Comparison of ENCODE assay signal across 2 cellular contexts in the genomic region with DNA sequence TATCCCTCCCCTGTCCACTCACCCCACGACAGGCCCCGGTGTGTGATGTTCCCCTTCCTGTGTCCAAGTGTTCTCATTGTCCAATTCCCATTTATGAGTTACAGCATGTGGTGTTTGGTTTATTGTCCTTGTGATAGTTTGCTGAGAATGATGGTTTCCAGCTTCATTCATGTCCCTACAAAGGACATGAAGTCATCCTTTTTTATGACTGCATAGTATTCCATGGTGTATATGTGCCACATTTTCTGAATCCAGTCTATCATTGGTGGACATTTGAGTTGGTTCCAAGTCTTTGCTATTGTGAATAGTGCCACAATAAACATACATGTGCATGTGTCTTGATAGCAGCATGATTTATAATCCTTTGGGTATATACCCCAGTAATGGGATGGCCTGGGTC. TPM values are rescaled to one million over a fixed set of nuclear protein-coding genes. Genes with fewer than 3 reads are reported as not detected.
DNase-seq lines count a peak whose midpoint lies in the region; ATAC-seq, FAIRE-seq and TF ChIP-seq lines count a peak whose summit lies in the region.
"Not testable (repeated sequence)": the region's sequence is repeated elsewhere in the genome, so short reads cannot be mapped to it uniquely, and the experiment has no call there.

No MANE protein-coding gene starts in this region.

- not testable (repeated sequence) for BruUV-seq in K562 (replicated peaks; lab: Mats Ljungman, UMichigan)

- H3K9me1 ChIP-seq in K562 (ENCODE audit: control insufficient read depth, insufficient read depth, low read length): not testable (repeated sequence)

- H3K4me1 ChIP-seq in HEK293 (ENCODE audit: control insufficient read depth, insufficient read depth, low read length); K562 (replicated peaks in 1 of 2; ENCODE audit: control insufficient read depth in 2 of 2, insufficient read depth in 2 of 2, low read length in 2 of 2): not testable (repeated sequence)

- not testable (repeated sequence) for H3K4me2 ChIP-seq in K562 (ENCODE audit: insufficient read depth, low read length)

- H3K27ac ChIP-seq in HEK293 (ENCODE audit: extremely low read depth, low read depth, low read length); K562 (ENCODE audit: extremely low read depth, low read depth, low read length): not testable (repeated sequence)

- not testable (repeated sequence) for ATAC-seq in K562

- H3K79me2 ChIP-seq in K562 (ENCODE audit: control insufficient read depth, insufficient read depth, low read length): not testable (repeated sequence)

- not testable (repeated sequence) for DNase-seq in K562 (ENCODE audit: extremely low read depth in 1 of 4, low spot score in 3 of 4)

- TF ChIP-seq RAD21 in K562 (CRISPR knock-in tag; conservative IDR thresholded peaks at IDR 0.05 in 1 of 2, IDR thresholded peaks at IDR 0.05 in 1 of 2): not testable (repeated sequence)

- 12% methylated on average over 2 of the region's 2 CpGs for WGBS in K562 (ENCODE audit: insufficient coverage, low coverage, missing lambda C conversion rate)

- not testable (repeated sequence) for H3K9me3 ChIP-seq in HEK293 (ENCODE audit: control insufficient read depth, insufficient read depth, low read depth, low read length); K562 (replicated peaks; ENCODE audit: control insufficient read depth, insufficient read depth, low read depth, low read length)

- TF ChIP-seq POLR2A in K562 (conservative IDR thresholded peaks at IDR 0.05): not testable (repeated sequence)

- POLR2A ChIA-PET in HEK293 (lab: Yijun Ruan, JAX); K562 (lab: Yijun Ruan, JAX): not testable (repeated sequence)

- H4K20me1 ChIP-seq in K562 (replicated peaks; ENCODE audit: control insufficient read depth, insufficient read depth, low read length): not testable (repeated sequence)

- H3K36me3 ChIP-seq in HEK293 (ENCODE audit: control insufficient read depth in 2 of 2, insufficient read depth in 1 of 2, low read length in 2 of 2); K562 (ENCODE audit: control insufficient read depth, insufficient read depth, low read length): not testable (repeated sequence)

- not testable (repeated sequence) for TF ChIP-seq CTCF in HEK293 (tag by site-specific recombination; IDR thresholded peaks at IDR 0.05); K562 (IDR thresholded peaks at IDR 0.05 in 2 of 3, conservative IDR thresholded peaks at IDR 0.05 in 1 of 3; ENCODE audit: insufficient read depth in 2 of 3, low read depth in 1 of 3, low read length in 3 of 3)

- not testable (repeated sequence) for H3K4me3 ChIP-seq in HEK293 (ENCODE audit: low read depth, low read length); K562

- CTCF ChIA-PET in HEK293 (lab: Yijun Ruan, JAX); K562 (lab: Yijun Ruan, JAX; ENCODE audit: low intra/inter-chr PET ratio): not testable (repeated sequence)

- in situ Hi-C loops in K562 (cut with MboI): not testable (repeated sequence)

- not testable (repeated sequence) for TF ChIP-seq EP300 in K562 (IDR thresholded peaks at IDR 0.05; ENCODE audit: low read length)

- FAIRE-seq in K562 (lab: Jason Lieb, UNC): not testable (repeated sequence)

- intact Hi-C loops in K562 (cut with micrococcal nuclease): not testable (repeated sequence)

- H3K27me3 ChIP-seq in K562 (ENCODE audit: control insufficient read depth in 2 of 2, insufficient read depth in 2 of 2, low read length in 2 of 2): not testable (repeated sequence)

- not testable (repeated sequence) for H2AFZ ChIP-seq in K562 (ENCODE audit: low read depth, low read length)

- H3K9ac ChIP-seq in K562 (ENCODE audit: insufficient read depth in 1 of 2, low read depth in 2 of 2, low read length in 2 of 2): not testable (repeated sequence)

TF ChIP-seq in HEK293, 187 proteins besides CTCF, POLR2A, EP300 and RAD21:
- peak; percentile 75 for TF ChIP-seq ZNF146 (tag by site-specific recombination; IDR thresholded peaks at IDR 0.05)

TF ChIP-seq in K562, 482 proteins besides CTCF, POLR2A, EP300 and RAD21:
- TF ChIP-seq ZNF146 (CRISPR knock-in tag; IDR thresholded peaks at IDR 0.05; ENCODE audit: unreplicated experiment): peak; percentile 61

RNA-seq across cellular contexts. Expression of gene VAMP7, which starts 29.4 kb away (rescaled TPM):
- 14.6 and 23.0 TPM in 2 replicates for total RNA-seq in K562 (2011; cell fraction: chromatin; rRNA removed; ENCODE audit: low replicate concordance)
- 9.2 and 11.8 TPM in 2 replicates for total RNA-seq in K562 (2011; cell fraction: nucleolus; rRNA removed)
- 15.5 and 24.1 TPM in 2 replicates for total RNA-seq in K562 (2011; cell fraction: nucleoplasm; rRNA removed)
- 42.0 and 42.6 TPM in 2 replicates for total RNA-seq in K562 (2014; rRNA removed)
- 86.6 and 101 TPM in 2 replicates for total RNA-seq in K562 (2014; rRNA removed; fragmentation: Illumina TruSeq; extraction: Trizol)
- total RNA-seq in K562 (2015; rRNA removed; fragmentation: Illumina TruSeq; extraction: Trizol): 71.7 and 77.8 TPM in 2 replicates
- 67.7 TPM in 2 replicates for total RNA-seq in K562 (2021)
- 90.4 and 100 TPM in 2 replicates for polyA plus RNA-seq in K562 (2011; rRNA removed)
- 20.3 and 49.1 TPM in 2 replicates for polyA plus RNA-seq in K562 (2011; cell fraction: cytosol; rRNA removed)
- polyA plus RNA-seq in K562 (2011; cell fraction: nucleus; rRNA removed): 12.5 and 26.1 TPM in 2 replicates
- 59.6 and 81.3 TPM in 2 replicates for polyA plus RNA-seq in K562 (2012)
- polyA plus RNA-seq in K562 (2014; fragmentation: Illumina TruSeq; extraction: Trizol): 75.8 and 85.0 TPM in 2 replicates
- polyA plus RNA-seq in K562 (2014; fragmentation: Nextera tagmentation; extraction: Ambion mirVana): 10 to 100 TPM; 38.4 to 57.2 TPM
- polyA plus RNA-seq in K562 (2014; rRNA removed): 46.2 and 52.6 TPM in 2 replicates
- 103 and 115 TPM in 2 replicates for polyA minus RNA-seq in K562 (2011; rRNA and poly(A)+ RNA removed)
- 33.4 and 35.4 TPM in 2 replicates for polyA minus RNA-seq in K562 (2011; cell fraction: cytosol; rRNA and poly(A)+ RNA removed)
- 18.0 and 30.4 TPM in 2 replicates for polyA minus RNA-seq in K562 (2011; cell fraction: nucleus; rRNA and poly(A)+ RNA removed)
